ENCODE assay signal across 12 cellular contexts in genomic region chr2:48566582-48566981, GRCh38. TPM values are rescaled to one million over a fixed set of nuclear protein-coding genes. Genes with fewer than 3 reads are reported as not detected.
DNase-seq lines count a peak whose midpoint lies in the region; ATAC-seq and TF ChIP-seq lines count a peak whose summit lies in the region.
"Had no signal": no experiment of that assay in that cellular context is flagged by ENCODE, and none has a peak within 500 bp of the region (broad histone marks: within the 10 kb centered on the region; RNA-seq: fewer than 3 reads in every experiment).

No MANE protein-coding gene starts in this region.

- ATAC-seq in HG03432 (IDR thresholded peaks at IDR 0.05; ENCODE audit: unreplicated experiment), result no peak
- ATAC-seq in HG02763 (IDR thresholded peaks at IDR 0.05; ENCODE audit: unreplicated experiment), result no peak
- ATAC-seq in HG02610 (IDR thresholded peaks at IDR 0.05; ENCODE audit: unreplicated experiment), result no peak

- no peak overlapping the region for H3K9ac ChIP-seq in liver (ENCODE audit: low read depth in 1 of 2, low read length in 2 of 2)

- POLR2A ChIA-PET in A673 (lab: Charles Lee; ENCODE audit: low non-redundant PET), result no interaction called here
- POLR2A ChIA-PET in RWPE1 (lab: Yijun Ruan, JAX; ENCODE audit: low non-redundant PET), result no interaction called here

- TF ChIP-seq RAD21 in liver (IDR thresholded peaks at IDR 0.05), result peak; percentile 8 to 35

- H3K36me3 ChIP-seq in A673 (ENCODE audit: insufficient read depth, low read length, poor library complexity, severe bottlenecking) (no peaks in the 10 kb centered on the region), liver (ENCODE audit: control insufficient read depth in 4 of 4, insufficient read depth in 3 of 4, low read depth in 1 of 4, low read length in 3 of 4) (no peaks in the 10 kb centered on the region)

- intact Hi-C loops in A673 (cut with micrococcal nuclease; ENCODE audit: unreplicated experiment), result no loop called here

- H3K27ac ChIP-seq in A673 (ENCODE audit: low read depth, low read length, poor library complexity, severe bottlenecking) (no peak overlapping the region), liver (ENCODE audit: low read depth in 1 of 2, low read length in 2 of 2) (no peak overlapping the region), RWPE1 (no peak overlapping the region)

- DNase-seq in A673 (ENCODE audit: low spot score), result peak; percentile 57
- DNase-seq in HT1080 (ENCODE audit: low read depth), result peak; percentile 33
- peak; percentile 22 to 56 for DNase-seq in cardiac fibroblast (ENCODE audit: low read depth in 2 of 2)
- no peak for DNase-seq in RWPE1 (ENCODE audit: low spot score)
- DNase-seq: activated CD4-positive, alpha-beta T cell treated with anti-CD3 and anti-CD28 coated beads for 1 hour; activated naive CD4-positive, alpha-beta T cell treated with anti-CD3 and anti-CD28 coated beads, Interleukin-2, amount 50 U/mL, for 16 hours; CD4-positive, alpha-beta T cell; occipital lobe had no signal

- no peaks in the 10 kb centered on the region for H3K27me3 ChIP-seq in A673 (replicated peaks; ENCODE audit: insufficient read depth, low read depth, low read length, poor library complexity)
- H3K27me3 ChIP-seq in liver (ENCODE audit: control insufficient read depth in 4 of 4, insufficient read depth in 4 of 4, low read length in 3 of 4), result no peaks in the 10 kb centered on the region

- peak; percentile 56 for TF ChIP-seq CTCF in A673 (conservative IDR thresholded peaks at IDR 0.05; ENCODE audit: low read depth, low read length)
- peak; percentile 36 for TF ChIP-seq CTCF in cardiac fibroblast (IDR thresholded peaks at IDR 0.05; ENCODE audit: low read depth, low read length)
- TF ChIP-seq CTCF in liver (IDR thresholded peaks at IDR 0.05; ENCODE audit: low read depth, low read length, missing input control), result no peak
- no peak for TF ChIP-seq CTCF in RWPE1 (conservative IDR thresholded peaks at IDR 0.05; ENCODE audit: low read depth)

- CTCF ChIA-PET in A673 (lab: Charles Lee), result no interaction called here
- CTCF ChIA-PET in RWPE1 (lab: Yijun Ruan, JAX), result interaction anchor here (0.7 kb wide), 1 partner anchor 85 kb away, joined by 5 read pairs; no protein-coding TSS in a partner anchor

- H3K4me1 ChIP-seq in A673 (ENCODE audit: insufficient read depth, low read length, poor library complexity, severe bottlenecking), result no peaks in the 10 kb centered on the region
- no peaks in the 10 kb centered on the region for H3K4me1 ChIP-seq in liver (ENCODE audit: control insufficient read depth in 4 of 4, insufficient read depth in 4 of 4, low read length in 3 of 4)

- H3K9me3 ChIP-seq in A673 (ENCODE audit: low read depth, low read length, poor library complexity, severe bottlenecking), result no peaks in the 10 kb centered on the region
- no peaks in the 10 kb centered on the region for H3K9me3 ChIP-seq in liver (ENCODE audit: control insufficient read depth in 4 of 4, low read length in 3 of 4)

- 30% methylated on average over 5 of the region's 5 CpGs for WGBS in liver

- H3K4me3 ChIP-seq in A673 (ENCODE audit: low read depth, low read length, poor library complexity, severe bottlenecking) (no peak overlapping the region), cardiac fibroblast (replicated peaks in 1 of 2; ENCODE audit: low read depth in 2 of 2, low read length in 2 of 2) (no peak overlapping the region), liver (ENCODE audit: low read depth in 1 of 3, low read length in 3 of 3) (no peak overlapping the region)

- BruUV-seq in A673 (replicated peaks; lab: Mats Ljungman, UMichigan), result no TSS peak

TF ChIP-seq in liver, 16 proteins besides CTCF, POLR2A, EP300 and RAD21:
- no peak for TF ChIP-seq RXRA (IDR thresholded peaks at IDR 0.05)
- no peak for TF ChIP-seq REST (IDR thresholded peaks at IDR 0.05)
- no peak for TF ChIP-seq TAF1 (conservative IDR thresholded peaks at IDR 0.05)
- no peak for TF ChIP-seq GABPA (IDR thresholded peaks at IDR 0.05 in 1 of 2, conservative IDR thresholded peaks at IDR 0.05 in 1 of 2)
- TF ChIP-seq FOXA1 (IDR thresholded peaks at IDR 0.05), result no peak
- TF ChIP-seq YY1 (IDR thresholded peaks at IDR 0.05), result no peak
- TF ChIP-seq, protein P1, sequence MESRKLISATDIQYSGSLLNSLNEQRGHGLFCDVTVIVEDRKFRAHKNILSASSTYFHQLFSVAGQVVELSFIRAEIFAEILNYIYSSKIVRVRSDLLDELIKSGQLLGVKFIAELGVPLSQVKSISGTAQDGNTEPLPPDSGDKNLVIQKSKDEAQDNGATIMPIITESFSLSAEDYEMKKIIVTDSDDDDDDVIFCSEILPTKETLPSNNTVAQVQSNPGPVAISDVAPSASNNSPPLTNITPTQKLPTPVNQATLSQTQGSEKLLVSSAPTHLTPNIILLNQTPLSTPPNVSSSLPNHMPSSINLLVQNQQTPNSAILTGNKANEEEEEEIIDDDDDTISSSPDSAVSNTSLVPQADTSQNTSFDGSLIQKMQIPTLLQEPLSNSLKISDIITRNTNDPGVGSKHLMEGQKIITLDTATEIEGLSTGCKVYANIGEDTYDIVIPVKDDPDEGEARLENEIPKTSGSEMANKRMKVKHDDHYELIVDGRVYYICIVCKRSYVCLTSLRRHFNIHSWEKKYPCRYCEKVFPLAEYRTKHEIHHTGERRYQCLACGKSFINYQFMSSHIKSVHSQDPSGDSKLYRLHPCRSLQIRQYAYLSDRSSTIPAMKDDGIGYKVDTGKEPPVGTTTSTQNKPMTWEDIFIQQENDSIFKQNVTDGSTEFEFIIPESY (IDR thresholded peaks at IDR 0.05), result no peak
- no peak for TF ChIP-seq FOXA2 (IDR thresholded peaks at IDR 0.05)
- TF ChIP-seq, protein P2, sequence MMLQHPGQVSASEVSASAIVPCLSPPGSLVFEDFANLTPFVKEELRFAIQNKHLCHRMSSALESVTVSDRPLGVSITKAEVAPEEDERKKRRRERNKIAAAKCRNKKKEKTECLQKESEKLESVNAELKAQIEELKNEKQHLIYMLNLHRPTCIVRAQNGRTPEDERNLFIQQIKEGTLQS (IDR thresholded peaks at IDR 0.05), result no peak
- TF ChIP-seq SP1 (IDR thresholded peaks at IDR 0.05), result no peak
- TF ChIP-seq NR2F2 (IDR thresholded peaks at IDR 0.05), result no peak
- no peak for TF ChIP-seq HNF4A (conservative IDR thresholded peaks at IDR 0.05)
- TF ChIP-seq, protein P3, sequence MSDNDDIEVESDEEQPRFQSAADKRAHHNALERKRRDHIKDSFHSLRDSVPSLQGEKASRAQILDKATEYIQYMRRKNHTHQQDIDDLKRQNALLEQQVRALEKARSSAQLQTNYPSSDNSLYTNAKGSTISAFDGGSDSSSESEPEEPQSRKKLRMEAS (IDR thresholded peaks at IDR 0.05), result no peak
- no peak for TF ChIP-seq EGR1 (IDR thresholded peaks at IDR 0.05; ENCODE audit: low read depth in 2 of 2)
- TF ChIP-seq JUND (IDR thresholded peaks at IDR 0.05), result no peak
- no peak for TF ChIP-seq HNF4G (IDR thresholded peaks at IDR 0.05)

RNA-seq across cellular contexts. Expression of gene STON1, which starts 36.6 kb away (rescaled TPM):
- total RNA-seq in A673 (2021) (1.1 and 1.9 TPM in 2 replicates), liver (1 to 10 TPM; 1.2 to 3.8 TPM)
- total RNA-seq in HT1080 (2014; rRNA removed; shearing (Covaris generic)), result 0.07 and 0.79 TPM in 2 replicates
- polyA plus RNA-seq in HT1080 (2015; cell fraction: cytosol; rRNA removed), result 1.7 and 2.0 TPM in 2 replicates
- polyA plus RNA-seq in HT1080 (2015; cell fraction: nucleus; rRNA removed), result 3.5 and 4.6 TPM in 2 replicates
- polyA plus RNA-seq in liver, result 1 to 10 TPM in 1 of 2 donors, under 1 TPM in 1; 0.90 to 1.1 TPM

RNA-seq across cellular contexts. Expression of gene GTF2A1L, which starts 51.1 kb away (rescaled TPM):
- total RNA-seq in A673 (2021) (0.26 TPM in 1 of 2 replicates, not detected in the other), liver (under 1 TPM in 1 of 2 donors, not detected in 1; 0.67 TPM)
- total RNA-seq in HT1080 (2014; rRNA removed; shearing (Covaris generic)), result not detected in 2 replicates
- polyA plus RNA-seq in HT1080 (2015; cell fraction: cytosol; rRNA removed), result 0.10 TPM in 1 of 2 replicates, not detected in the other
- not detected in 2 replicates for polyA plus RNA-seq in HT1080 (2015; cell fraction: nucleus; rRNA removed)
- under 1 TPM in 1 of 2 donors, not detected in 1; 0.02 TPM for polyA plus RNA-seq in liver
- total RNA-seq: CD4-positive, alpha-beta T cell had no signal

Comparison
In these comparisons a context has a peak if more than half of its experiments do, and no peak if none do; other contexts are left out.
1. CTCF ChIP-seq: peak in A673 (single experiment) and cardiac fibroblast (single experiment); none in liver (single experiment) and RWPE1 (single experiment).